In the genomic region with DNA sequence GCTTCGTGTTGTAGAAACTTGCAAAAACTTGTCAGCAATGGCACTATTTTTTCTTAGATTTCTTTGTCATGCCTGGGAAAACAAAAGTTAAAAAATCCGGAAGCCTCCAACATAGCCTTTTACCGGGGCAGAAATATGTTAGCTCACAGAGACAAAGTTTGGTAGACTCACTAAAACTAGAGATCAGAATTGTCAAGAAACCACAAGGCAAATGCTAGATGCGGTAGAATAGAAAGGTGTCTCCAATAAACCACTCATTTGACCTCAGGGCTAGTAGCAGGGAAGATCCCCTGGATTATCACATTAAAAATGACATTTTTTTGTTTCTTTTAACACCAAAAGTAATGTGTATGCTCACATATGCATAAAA, we compare ENCODE assay signal across 8 cellular contexts. TPM values are rescaled to one million over a fixed set of nuclear protein-coding genes. Genes with fewer than 3 reads are reported as not detected.
DNase-seq lines count a peak whose midpoint lies in the region; ATAC-seq lines count a peak whose summit lies in the region.

No MANE protein-coding gene starts in this region.

- peak overlapping the region; percentile 90 to 99 (median 96) for H3K4me3 Mint-ChIP-seq in CD4-positive, alpha-beta memory T cell
- H3K4me3 Mint-ChIP-seq in dendritic cell treated with granulocyte-macrophage colony-stimulating factor and Interleukin-4, amounts not matched to agents 40 ng/mL and 50 ng/mL, for 4 days = peak overlapping the region; percentile 90
- H3K4me3 Mint-ChIP-seq in naive thymus-derived CD4-positive, alpha-beta T cell = peak overlapping the region; percentile 87 to 99 (median 95)

- H3K4me1 ChIP-seq in CD4-positive, alpha-beta memory T cell (ENCODE audit: insufficient read depth, low read length) = peaks cover 43% of the 10 kb centered on the region
- peaks cover 22% of the 10 kb centered on the region for H3K4me1 ChIP-seq in Karpas-422 (ENCODE audit: low read length)
- H3K4me1 ChIP-seq in naive thymus-derived CD4-positive, alpha-beta T cell (ENCODE audit: control insufficient read depth in 2 of 2, insufficient read depth in 2 of 2, low read length in 2 of 2) = peaks cover 22 to 29% of the 10 kb centered on the region in 2 donors

- CTCF ChIA-PET in CD4-positive, alpha-beta memory T cell (lab: Charles Lee; ENCODE audit: partially characterized antibody) = interaction anchor here (0.6 to 3.4 kb wide), 32 partner anchors 9 to 996 kb away, joined by 3 to 280 read pairs (median 5); partner anchors contain the start of genes CASP8 and CFLAR
- CTCF ChIA-PET in naive thymus-derived CD4-positive, alpha-beta T cell (lab: Charles Lee) = interaction anchor here (0.6 to 4.0 kb wide), 24 partner anchors 10 to 996 kb away, joined by 3 to 140 read pairs (median 4); partner anchors contain the start of genes CASP8, ORC2, STRADB and TRAK2

- no peaks in the 10 kb centered on the region for H3K27me3 Mint-ChIP-seq in CD4-positive, alpha-beta memory T cell
- H3K27me3 Mint-ChIP-seq in dendritic cell treated with granulocyte-macrophage colony-stimulating factor and Interleukin-4, amounts not matched to agents 40 ng/mL and 50 ng/mL, for 4 days = no peaks in the 10 kb centered on the region
- H3K27me3 Mint-ChIP-seq in naive thymus-derived CD4-positive, alpha-beta T cell = no peaks in the 10 kb centered on the region

- H4K20me1 ChIP-seq in Karpas-422 (ENCODE audit: insufficient read depth, low read depth, low read length) = no peaks in the 10 kb centered on the region

- intact Hi-C loops in CD4-positive, alpha-beta memory T cell (cut with micrococcal nuclease) = loop anchor here (1.0 to 2.0 kb wide), 5 partner anchors 29 to 995 kb away; no protein-coding TSS in a partner anchor
- intact Hi-C loops in dendritic cell treated with granulocyte-macrophage colony-stimulating factor and Interleukin-4, amounts not matched to agents 40 ng/mL and 50 ng/mL, for 4 days (cut with micrococcal nuclease) = loop anchor here (5.0 kb wide), 1 partner anchor 471 kb away; no protein-coding TSS in a partner anchor
- intact Hi-C loops in naive thymus-derived CD4-positive, alpha-beta T cell (cut with micrococcal nuclease) = loop anchor here (1.0 to 10.0 kb wide), 18 partner anchors 8 to 1081 kb away; partner anchors contain the start of genes STRADB (in 2 of the 2), TMEM237 (in 2 of the 2), TRAK2 (in 2 of the 2) and ALS2 (in 1 of the 2)

- H3K4me1 Mint-ChIP-seq in CD4-positive, alpha-beta memory T cell = peaks cover 30 to 59% (median 44%) of the 10 kb centered on the region in 4 donors
- H3K4me1 Mint-ChIP-seq in dendritic cell treated with granulocyte-macrophage colony-stimulating factor and Interleukin-4, amounts not matched to agents 40 ng/mL and 50 ng/mL, for 4 days (ENCODE audit: low read depth) = peaks cover 42% of the 10 kb centered on the region
- H3K4me1 Mint-ChIP-seq in naive thymus-derived CD4-positive, alpha-beta T cell = peaks cover 31 to 49% (median 35%) of the 10 kb centered on the region in 7 donors

- no peaks in the 10 kb centered on the region for H3K9me2 ChIP-seq in Karpas-422 (replicated peaks; ENCODE audit: insufficient read depth, low read length)

- peak overlapping the region; percentile 55 for H3K4me2 ChIP-seq in Karpas-422 (ENCODE audit: low read depth, low read length, poor library complexity, severe bottlenecking)

- peak; percentile 33 for ATAC-seq in naive thymus-derived CD4-positive, alpha-beta T cell
- ATAC-seq in HG03196 (IDR thresholded peaks at IDR 0.05; ENCODE audit: unreplicated experiment) = no peak

- POLR2A ChIA-PET in CD4-positive, alpha-beta memory T cell (lab: Charles Lee; ENCODE audit: partially characterized antibody) = interaction anchor here (0.5 to 2.9 kb wide), 24 partner anchors 10 to 319 kb away, joined by 3 to 109 read pairs (median 4); partner anchors contain the start of genes CASP8, CFLAR, CLK1 and NDUFB3
- POLR2A ChIA-PET in naive thymus-derived CD4-positive, alpha-beta T cell (lab: Charles Lee) = interaction anchor here (0.6 to 3.7 kb wide), 20 partner anchors 10 to 471 kb away, joined by 3 to 90 read pairs (median 5); partner anchors contain the start of genes BZW1, CASP8, CFLAR and CLK1

- peaks cover 10% of the 10 kb centered on the region for H3K36me3 ChIP-seq in CD4-positive, alpha-beta memory T cell (ENCODE audit: insufficient read depth, low read length)
- no peaks in the 10 kb centered on the region for H3K36me3 ChIP-seq in Karpas-422 (ENCODE audit: insufficient read depth, low read length)
- peaks cover 0 to 7% (median 0%) of the 10 kb centered on the region in 3 experiments for H3K36me3 ChIP-seq in naive thymus-derived CD4-positive, alpha-beta T cell (ENCODE audit: control insufficient read depth in 2 of 3, insufficient read depth in 3 of 3, low read length in 3 of 3)

- DNase-seq in CD4-positive, alpha-beta memory T cell = peak in 1 of 5 donors; percentile 27
- DNase-seq in Karpas-422 = no peak
- peak in 1 of 9 donors; percentile 23 for DNase-seq in naive thymus-derived CD4-positive, alpha-beta T cell
- no peak for DNase-seq in NCI-H345 (lab: John Stamatoyannopoulos, UW)
- DNase-seq in NCI-H774 (lab: John Stamatoyannopoulos, UW) = no peak
- DNase-seq in GDM1 (lab: John Stamatoyannopoulos, UW) = no peak

- peak overlapping the region; percentile 34 for H3K9ac ChIP-seq in Karpas-422 (ENCODE audit: low read length)

- peak overlapping the region; percentile 75 for H3K27ac ChIP-seq in CD4-positive, alpha-beta memory T cell (ENCODE audit: low read depth, low read length)
- no peak overlapping the region for H3K27ac ChIP-seq in Karpas-422 (ENCODE audit: low read length)
- H3K27ac ChIP-seq in naive thymus-derived CD4-positive, alpha-beta T cell (ENCODE audit: low read depth, low read length) = peak overlapping the region; percentile 89

- H3K9me3 Mint-ChIP-seq in CD4-positive, alpha-beta memory T cell = peaks cover 0 to 3% (median 0%) of the 10 kb centered on the region in 8 donors
- no peaks in the 10 kb centered on the region for H3K9me3 Mint-ChIP-seq in dendritic cell treated with granulocyte-macrophage colony-stimulating factor and Interleukin-4, amounts not matched to agents 40 ng/mL and 50 ng/mL, for 4 days
- H3K9me3 Mint-ChIP-seq in naive thymus-derived CD4-positive, alpha-beta T cell = peaks cover 0 to 2% (median 0%) of the 10 kb centered on the region in 11 donors

- no peaks in the 10 kb centered on the region for H3K27me3 ChIP-seq in CD4-positive, alpha-beta memory T cell (ENCODE audit: insufficient read depth, low read length)
- H3K27me3 ChIP-seq in Karpas-422 (ENCODE audit: low read length) = 0 out of 2 replicates have a peak, but pooled peaks cover 5% of the 10 kb centered on the region
- H3K27me3 ChIP-seq in naive thymus-derived CD4-positive, alpha-beta T cell (ENCODE audit: control insufficient read depth in 2 of 2, insufficient read depth in 2 of 2, low read length in 2 of 2) = no peaks in the 10 kb centered on the region

- no peaks in the 10 kb centered on the region for H3K79me2 ChIP-seq in Karpas-422 (ENCODE audit: low read length)

- peaks cover 25 to 41% of the 10 kb centered on the region in 2 donors for H3K36me3 Mint-ChIP-seq in CD4-positive, alpha-beta memory T cell
- H3K36me3 Mint-ChIP-seq in dendritic cell treated with granulocyte-macrophage colony-stimulating factor and Interleukin-4, amounts not matched to agents 40 ng/mL and 50 ng/mL, for 4 days (ENCODE audit: low read depth) = peaks cover 42% of the 10 kb centered on the region
- peaks cover 4 to 34% (median 20%) of the 10 kb centered on the region in 5 donors for H3K36me3 Mint-ChIP-seq in naive thymus-derived CD4-positive, alpha-beta T cell

- H3K4me3 ChIP-seq in CD4-positive, alpha-beta memory T cell (ENCODE audit: low read length in 2 of 2) = peak overlapping the region; percentile 54 to 87
- peak overlapping the region; percentile 54 for H3K4me3 ChIP-seq in Karpas-422 (ENCODE audit: low read length)
- H3K4me3 ChIP-seq in naive thymus-derived CD4-positive, alpha-beta T cell (ENCODE audit: low read length) = peak overlapping the region; percentile 68

- peak overlapping the region; percentile 92 to 98 (median 96) for H3K27ac Mint-ChIP-seq in CD4-positive, alpha-beta memory T cell
- H3K27ac Mint-ChIP-seq in dendritic cell treated with granulocyte-macrophage colony-stimulating factor and Interleukin-4, amounts not matched to agents 40 ng/mL and 50 ng/mL, for 4 days = peak overlapping the region; percentile 93
- peak overlapping the region; percentile 86 to 98 (median 95) for H3K27ac Mint-ChIP-seq in naive thymus-derived CD4-positive, alpha-beta T cell

- H2AFZ ChIP-seq in Karpas-422 (ENCODE audit: low read length) = peak overlapping the region; percentile 44

- H3K9me3 ChIP-seq in CD4-positive, alpha-beta memory T cell (ENCODE audit: control insufficient read depth in 1 of 2, low read length in 2 of 2) = no peaks in the 10 kb centered on the region
- no peaks in the 10 kb centered on the region for H3K9me3 ChIP-seq in Karpas-422 (ENCODE audit: low read length)
- no peaks in the 10 kb centered on the region for H3K9me3 ChIP-seq in naive thymus-derived CD4-positive, alpha-beta T cell (ENCODE audit: control insufficient read depth in 2 of 3, low read length in 3 of 3)

RNA-seq across cellular contexts. Expression of gene CASP10, which starts 0.4 kb away (rescaled TPM):
- 10 to 100 TPM; 30.6 to 36.6 TPM for total RNA-seq in CD4-positive, alpha-beta memory T cell
- 10 to 100 TPM; 15.3 to 15.5 TPM for polyA plus RNA-seq in CD4-positive, alpha-beta memory T cell
- 0.48 and 5.2 TPM in 2 replicates for total RNA-seq in Karpas-422 (2014; rRNA removed; shearing (Covaris generic); ENCODE audit: low replicate concordance)
- total RNA-seq in naive thymus-derived CD4-positive, alpha-beta T cell = 10 to 100 TPM; 29.0 to 49.8 (median 42.9) TPM
- polyA plus RNA-seq in naive thymus-derived CD4-positive, alpha-beta T cell = 10 to 100 TPM; 15.9 to 18.9 TPM
